15 cellular contexts compared by ENCODE assay signal in the genomic region with DNA sequence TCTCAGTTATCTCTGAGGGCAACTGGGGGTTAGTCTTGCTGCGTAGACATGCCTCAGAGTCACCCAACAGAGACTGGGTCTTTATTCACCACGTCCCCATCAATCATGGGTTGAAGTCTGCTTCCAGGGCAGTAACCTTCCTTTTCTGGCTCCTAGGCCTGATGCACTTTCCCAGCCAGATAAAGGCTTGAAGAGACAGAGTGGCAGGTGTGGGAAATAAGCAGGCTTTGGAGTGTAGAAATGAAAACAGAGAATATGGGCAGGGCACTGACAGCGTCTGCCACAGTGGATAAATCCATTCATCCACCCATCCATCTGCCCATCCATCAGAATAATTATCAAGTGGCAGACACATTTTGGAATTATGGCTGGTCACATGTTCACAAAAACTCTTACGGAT.
DNase-seq lines count a peak whose midpoint lies in the region; TF ChIP-seq lines count a peak whose summit lies in the region.
"Had no signal": no experiment of that assay in that cellular context is flagged by ENCODE, and none has a peak within 500 bp of the region (broad histone marks: within the 10 kb centered on the region; RNA-seq: fewer than 3 reads in every experiment).

No MANE protein-coding gene starts in this region.

- DNase-seq in NCI-H187 treated with DMSO at 0.1 percent for 48 hours (lab: John Stamatoyannopoulos, UW) (peak; percentile 29), NCI-H187 (lab: John Stamatoyannopoulos, UW) (no peak), WERI-Rb-1 (peak; percentile 61), endothelial cell (ENCODE audit: low spot score) (no peak), DMS153 (lab: John Stamatoyannopoulos, UW) (no peak)
- peak; percentile 37 for DNase-seq in activated CD4-positive, alpha-beta T cell treated with anti-CD3 and anti-CD28 coated beads, Interleukin-2, amount 10 ng/mL, durations not matched to agents 24 days and 14 days
- DNase-seq in activated CD4-positive, alpha-beta T cell treated with anti-CD3 and anti-CD28 coated beads for 48 hours, result no peak
- DNase-seq: ACHN; CD4-positive, CD25-positive, alpha-beta regulatory T cell; DMS 273 treated with DMSO at 0.1 percent for 48 hours; DMS79; HCEC 1CT; HFFc6 had no signal

- H3K9me3 ChIP-seq in WERI-Rb-1 (ENCODE audit: severe bottlenecking), result peaks cover 4% of the 10 kb centered on the region

- no peak for TF ChIP-seq CTCF in WERI-Rb-1 (IDR thresholded peaks at IDR 0.05; ENCODE audit: low read depth, low read length)
- TF ChIP-seq CTCF in endothelial cell (IDR thresholded peaks at IDR 0.05; ENCODE audit: unreplicated experiment), result no peak

- H3K27ac ChIP-seq in WERI-Rb-1, result no peak overlapping the region
- H3K27ac ChIP-seq: BLaER1 treated with 17β-estradiol and CSF1 and Interleukin-3, amounts not matched to agents 10 nM and 100 nM had no signal

- H3K4me3 ChIP-seq in WERI-Rb-1 (ENCODE audit: low read depth, low read length), result no peak overlapping the region
- H3K4me3 ChIP-seq: BLaER1 treated with 17β-estradiol and CSF1 and Interleukin-3, amounts not matched to agents 10 nM and 100 nM; GM12878 had no signal

- intact Hi-C loops in activated CD4-positive, alpha-beta T cell treated with anti-CD3 and anti-CD28 coated beads, Interleukin-2, amount 10 ng/mL, durations not matched to agents 24 days and 14 days (cut with micrococcal nuclease), result no loop called here

- peaks cover 9% of the 10 kb centered on the region for H3K4me1 Mint-ChIP-seq in activated CD4-positive, alpha-beta T cell treated with anti-CD3 and anti-CD28 coated beads, Interleukin-2, amount 10 ng/mL, durations not matched to agents 24 days and 14 days
- H3K4me1 Mint-ChIP-seq in endothelial cell (ENCODE audit: unreplicated experiment), result peaks cover 9% of the 10 kb centered on the region

- no peak overlapping the region for H3K27ac Mint-ChIP-seq in activated CD4-positive, alpha-beta T cell treated with anti-CD3 and anti-CD28 coated beads, Interleukin-2, amount 10 ng/mL, durations not matched to agents 24 days and 14 days
- no peak overlapping the region for H3K27ac Mint-ChIP-seq in endothelial cell (ENCODE audit: unreplicated experiment)
- H3K27ac Mint-ChIP-seq: HFFc6 had no signal

- no peaks in the 10 kb centered on the region for H3K36me3 ChIP-seq in WERI-Rb-1
- H3K36me3 ChIP-seq: BLaER1 treated with 17β-estradiol and CSF1 and Interleukin-3, amounts not matched to agents 10 nM and 100 nM had no signal

- peaks cover 33% of the 10 kb centered on the region for H3K27me3 Mint-ChIP-seq in activated CD4-positive, alpha-beta T cell treated with anti-CD3 and anti-CD28 coated beads, Interleukin-2, amount 10 ng/mL, durations not matched to agents 24 days and 14 days
- peaks cover 3% of the 10 kb centered on the region for H3K27me3 Mint-ChIP-seq in endothelial cell (ENCODE audit: unreplicated experiment)

- no peaks in the 10 kb centered on the region for H3K36me3 Mint-ChIP-seq in activated CD4-positive, alpha-beta T cell treated with anti-CD3 and anti-CD28 coated beads, Interleukin-2, amount 10 ng/mL, durations not matched to agents 24 days and 14 days (ENCODE audit: low read depth)
- H3K36me3 Mint-ChIP-seq in endothelial cell (ENCODE audit: low read depth, unreplicated experiment), result no peaks in the 10 kb centered on the region
- H3K36me3 Mint-ChIP-seq: CD4-positive, CD25-positive, alpha-beta regulatory T cell had no signal

- no peak overlapping the region for H3K4me3 Mint-ChIP-seq in activated CD4-positive, alpha-beta T cell treated with anti-CD3 and anti-CD28 coated beads, Interleukin-2, amount 10 ng/mL, durations not matched to agents 24 days and 14 days
- H3K4me3 Mint-ChIP-seq in endothelial cell (ENCODE audit: unreplicated experiment), result no peak overlapping the region
- H3K4me3 Mint-ChIP-seq: CD4-positive, CD25-positive, alpha-beta regulatory T cell; HFFc6 had no signal

- peaks cover 5% of the 10 kb centered on the region for H3K9me3 Mint-ChIP-seq in activated CD4-positive, alpha-beta T cell treated with anti-CD3 and anti-CD28 coated beads, Interleukin-2, amount 10 ng/mL, durations not matched to agents 24 days and 14 days
- no peaks in the 10 kb centered on the region for H3K9me3 Mint-ChIP-seq in endothelial cell (ENCODE audit: unreplicated experiment)
- H3K9me3 Mint-ChIP-seq: HFFc6 had no signal

- no peaks in the 10 kb centered on the region for H3K27me3 ChIP-seq in WERI-Rb-1 (ENCODE audit: insufficient read depth, low read depth, severe bottlenecking)
- H3K27me3 ChIP-seq: BLaER1 treated with 17β-estradiol and CSF1 and Interleukin-3, amounts not matched to agents 10 nM and 100 nM had no signal

Comparison
In these comparisons a context has a peak if more than half of its experiments do, and no peak if none do; other contexts are left out.
1. DNase-seq: peak in NCI-H187 treated with DMSO at 0.1 percent for 48 hours (single experiment), activated CD4-positive, alpha-beta T cell treated with anti-CD3 and anti-CD28 coated beads, Interleukin-2, amount 10 ng/mL, durations not matched to agents 24 days and 14 days (single experiment) and WERI-Rb-1 (single experiment); none in NCI-H187 (0 of 2), activated CD4-positive, alpha-beta T cell treated with anti-CD3 and anti-CD28 coated beads for 48 hours (single experiment), endothelial cell (single experiment) and DMS153 (single experiment).